ENCODE assay signal across 7 cellular contexts in the genomic region with DNA sequence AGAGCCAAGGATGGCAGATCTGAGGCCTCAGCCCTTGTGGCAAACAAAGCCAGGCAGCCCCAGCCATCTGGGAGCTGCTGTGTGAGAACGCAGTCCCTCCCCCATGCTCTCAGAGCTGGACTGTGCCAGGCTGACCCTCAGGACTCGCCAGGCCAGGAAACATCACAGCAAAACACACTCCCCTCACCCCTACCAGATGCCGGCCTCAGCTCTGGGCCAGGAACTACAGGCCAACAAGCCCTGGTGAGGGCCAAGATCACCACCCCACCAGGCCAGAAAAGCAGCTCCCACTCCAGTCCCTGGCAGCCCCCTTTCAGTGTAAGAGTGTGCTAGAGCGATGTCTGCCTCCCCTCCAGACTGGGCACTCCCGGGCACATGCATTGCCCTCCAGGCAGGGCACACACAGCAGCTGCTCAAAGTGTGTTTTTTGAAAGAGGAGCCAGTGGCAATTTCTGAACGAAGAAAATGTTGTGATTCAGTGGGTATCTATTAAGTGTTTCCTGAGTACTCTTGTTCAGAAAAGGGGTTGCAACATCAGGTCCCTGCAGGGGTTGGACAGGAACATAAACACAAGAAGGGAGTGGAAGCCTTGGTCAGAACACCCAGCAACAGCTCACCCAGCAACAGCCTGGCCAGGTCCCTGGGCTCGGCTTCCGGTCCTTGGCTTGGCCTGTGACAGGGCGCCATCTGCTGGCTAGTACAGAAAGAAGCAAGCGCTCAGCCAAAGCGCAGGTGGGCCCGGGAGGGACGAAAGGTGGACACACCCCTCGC. TPM values are rescaled to one million over a fixed set of nuclear protein-coding genes. Genes with fewer than 3 reads are reported as not detected.
DNase-seq lines count a peak whose midpoint lies in the region; ATAC-seq, FAIRE-seq and TF ChIP-seq lines count a peak whose summit lies in the region.

No MANE protein-coding gene starts in this region.

- FAIRE-seq in GM18507 (lab: Jason Lieb, UNC): peak; percentile 98

- H3K4me1 ChIP-seq in breast epithelium: peaks cover 5% of the 10 kb centered on the region in 2 donors

- intact Hi-C loops in breast epithelium (cut with DNase I; ENCODE audit: low total_unique reads): loop anchor here (10.0 kb wide), 1 partner anchor 139 kb away; no protein-coding TSS in a partner anchor

- no peak for TF ChIP-seq POLR2A in breast epithelium (IDR thresholded peaks at IDR 0.05)

- H3K4me3 ChIP-seq in WERI-Rb-1 (ENCODE audit: low read depth, low read length) (no peak overlapping the region), breast epithelium (peak overlapping the region; percentile 6 to 51 (median 13))

- H3K27me3 ChIP-seq in WERI-Rb-1 (ENCODE audit: insufficient read depth, low read depth, severe bottlenecking) (no peaks in the 10 kb centered on the region), breast epithelium (no peaks in the 10 kb centered on the region)

- DNase-seq in GM18507 (ENCODE audit: extremely low spot score, insufficient read length, low read depth): peak; percentile 73
- peak; percentile 78 for DNase-seq in NCI-H2196 (lab: John Stamatoyannopoulos, UW; ENCODE audit: unreplicated experiment)
- peak; percentile 88 for DNase-seq in WERI-Rb-1
- peak; percentile 93 to 94 for DNase-seq in breast epithelium (ENCODE audit: low spot score in 2 of 2)
- peak; percentile 88 for DNase-seq in inferior parietal cortex (ENCODE audit: extremely low spot score)
- DNase-seq in smooth muscle cell of the brain vasculature (ENCODE audit: low read depth, low spot score): peak; percentile 95

- H3K36me3 ChIP-seq in WERI-Rb-1 (no peaks in the 10 kb centered on the region), breast epithelium (no peaks in the 10 kb centered on the region)

- ATAC-seq in HG03025 (IDR thresholded peaks at IDR 0.05; ENCODE audit: low FRiP score, unreplicated experiment): peak; percentile 75

- H3K9me3 ChIP-seq in WERI-Rb-1 (ENCODE audit: severe bottlenecking) (no peaks in the 10 kb centered on the region), breast epithelium (no peaks in the 10 kb centered on the region)

- peak; percentile 96 for TF ChIP-seq CTCF in WERI-Rb-1 (IDR thresholded peaks at IDR 0.05; ENCODE audit: low read depth, low read length)
- TF ChIP-seq CTCF in breast epithelium (IDR thresholded peaks at IDR 0.05): peak; percentile 84 to 96 (median 94)

- H3K27ac ChIP-seq in WERI-Rb-1: 0 out of 2 replicates have a peak overlapping the region, but pooled peaks have one; percentile 9
- peak overlapping the region; percentile 95 to 98 for H3K27ac ChIP-seq in breast epithelium

RNA-seq across cellular contexts. Expression of gene LRRC20, which starts 18.2 kb away (rescaled TPM):
- 1 to 10 TPM; 3.9 to 5.3 (median 4.4) TPM for total RNA-seq in breast epithelium

RNA-seq across cellular contexts. Expression of gene EIF4EBP2, which starts 39.8 kb away (rescaled TPM):
- total RNA-seq in breast epithelium: 100 to 1,000 TPM in 1 of 3 donors, 10 to 100 TPM in 2; 76.0 to 192 (median 80.5) TPM
